ENCODE assay signal across 8 cellular contexts in the genomic region with DNA sequence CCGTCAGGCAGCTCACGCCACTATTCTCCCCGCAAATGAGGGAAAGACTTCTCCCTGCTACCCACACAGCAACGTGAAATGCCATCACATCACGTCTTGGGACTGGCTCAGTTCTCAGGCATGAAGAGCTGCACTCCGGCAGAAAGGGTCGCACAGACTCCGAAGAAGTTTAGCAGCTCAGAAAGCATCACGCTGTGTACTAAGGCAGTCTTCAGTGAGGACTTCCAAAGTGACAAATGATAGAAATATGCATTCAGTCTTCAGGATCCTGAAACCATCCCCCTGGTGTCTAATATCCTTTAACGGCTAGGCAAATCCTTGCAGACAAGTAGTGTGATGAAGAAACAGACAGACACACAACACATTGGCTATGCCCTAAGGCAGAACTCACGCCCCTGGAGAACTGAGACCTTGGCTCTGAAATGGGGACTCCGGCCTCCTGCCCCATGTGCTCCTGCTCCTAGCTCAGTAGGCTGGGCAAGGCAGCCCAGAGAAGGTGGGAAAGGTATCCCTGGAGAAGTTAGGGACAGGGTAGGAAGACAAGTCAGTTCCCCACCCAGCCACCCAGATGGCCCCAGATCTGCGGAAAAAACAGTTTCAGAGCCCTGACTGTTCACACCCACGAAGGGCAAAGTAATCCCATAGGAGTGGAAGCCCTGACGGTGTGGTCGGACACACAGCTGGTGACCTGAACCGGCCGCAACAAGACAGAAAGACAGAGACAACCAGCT. TPM values are rescaled to one million over a fixed set of nuclear protein-coding genes. Genes with fewer than 3 reads are reported as not detected.
A peak's percentile ranks its signal among the peaks of the same experiment; 100 is the strongest.
DNase-seq lines count a peak whose midpoint lies in the region; ATAC-seq and TF ChIP-seq lines count a peak whose summit lies in the region.

No MANE protein-coding gene starts in this region.

- ATAC-seq in GM18520 (IDR thresholded peaks at IDR 0.05; ENCODE audit: unreplicated experiment) = no peak

- H3K79me2 ChIP-seq in OCI-LY7 (ENCODE audit: insufficient read depth, low read depth, low read length) = peaks cover 60% of the 10 kb centered on the region

- H3K36me3 ChIP-seq in OCI-LY7 (ENCODE audit: insufficient read depth, low read length) = peaks cover 25% of the 10 kb centered on the region; the same call in 1 of the 2 replicates
- no peaks in the 10 kb centered on the region for H3K36me3 ChIP-seq in prostate gland

- H3K27ac ChIP-seq in OCI-LY7 (ENCODE audit: low read depth, low read length, poor library complexity, severe bottlenecking) (peak overlapping the region; percentile 70), prostate gland (peak overlapping the region; percentile 77 to 82)

- H3K9me2 ChIP-seq in OCI-LY7 (ENCODE audit: insufficient read depth, low read length) = no peaks in the 10 kb centered on the region

- H3K4me3 ChIP-seq in OCI-LY7 (ENCODE audit: low read depth, low read length, poor library complexity, severe bottlenecking) (peak overlapping the region; percentile 94), fibroblast of pulmonary artery (replicated peaks; ENCODE audit: low read depth, low read length) (peak overlapping the region; percentile 41), prostate gland (peak overlapping the region; percentile 50 to 62)

- DNase-seq in EL (peak; percentile 87), OCI-LY7 (ENCODE audit: low spot score) (peak; percentile 41), fibroblast of pulmonary artery (ENCODE audit: low read depth) (peak; percentile 28), prostate gland (ENCODE audit: low spot score) (no peak), ecto neural progenitor cell (ENCODE audit: low spot score) (no peak), LoVo (ENCODE audit: low spot score) (no peak), posterior cingulate gyrus (no peak)

- peak overlapping the region; percentile 95 for H3K4me2 ChIP-seq in OCI-LY7 (ENCODE audit: low read length)

- no peak for TF ChIP-seq POLR2A in prostate gland (IDR thresholded peaks at IDR 0.05)

- TSS peak; percentile 82 for BruUV-seq in OCI-LY7 (replicated peaks; lab: Mats Ljungman, UMichigan)

- H4K20me1 ChIP-seq in OCI-LY7 (ENCODE audit: insufficient read depth, low read length) = peaks cover 10% of the 10 kb centered on the region; the same call in 1 of the 2 replicates

- H3K9me3 ChIP-seq in OCI-LY7 (ENCODE audit: low read length) (no peaks in the 10 kb centered on the region), prostate gland (no peaks in the 10 kb centered on the region)

- POLR2A ChIA-PET in OCI-LY7 (lab: Charles Lee) = interaction anchor here (1.0 to 3.5 kb wide), 6 partner anchors 19 to 191 kb away, joined by 3 to 16 read pairs (median 4); no protein-coding TSS in a partner anchor

- CTCF ChIA-PET in OCI-LY7 (lab: Charles Lee; ENCODE audit: unreplicated experiment) = interaction anchor here (0.6 to 1.6 kb wide), 5 partner anchors 9 to 258 kb away, joined by 3 to 4 read pairs (median 4); no protein-coding TSS in a partner anchor

- no peaks in the 10 kb centered on the region for H3K27me3 ChIP-seq in prostate gland (replicated peaks; ENCODE audit: insufficient read depth)

- no peak overlapping the region for H2AFZ ChIP-seq in OCI-LY7 (ENCODE audit: low read length)

- TF ChIP-seq CTCF in OCI-LY7 (conservative IDR thresholded peaks at IDR 0.05; ENCODE audit: low read length) = no peak
- no peak for TF ChIP-seq CTCF in fibroblast of pulmonary artery (IDR thresholded peaks at IDR 0.05; ENCODE audit: low read length, missing control alignments)
- TF ChIP-seq CTCF in prostate gland (IDR thresholded peaks at IDR 0.05) = no peak

- WGBS in prostate gland = 32% methylated on average over 18 of the region's 18 CpGs

- intact Hi-C loops in OCI-LY7 (cut with micrococcal nuclease; ENCODE audit: unreplicated experiment) = loop anchor here (2.0 kb wide), 1 partner anchor 100 kb away; no protein-coding TSS in a partner anchor
- intact Hi-C loops in prostate gland (cut with DNase I) = loop anchor here (5.0 to 10.0 kb wide), 6 partner anchors 57 to 604 kb away; no protein-coding TSS in a partner anchor
- intact Hi-C loops in posterior cingulate gyrus (cut with DNase I) = loop anchor here (5.0 kb wide), 1 partner anchor 52 kb away; no protein-coding TSS in a partner anchor

- H3K4me1 ChIP-seq in OCI-LY7 (ENCODE audit: insufficient read depth, low read length, poor library complexity, severe bottlenecking) (peaks cover 48% of the 10 kb centered on the region), prostate gland (replicated peaks) (no peaks in the 10 kb centered on the region)

RNA-seq across cellular contexts. Expression of a gene that starts 1.6 kb away (rescaled TPM):
- 22.7 and 36.3 TPM in 2 replicates for total RNA-seq in OCI-LY7 (2014; rRNA removed; shearing (Covaris generic))
- total RNA-seq in OCI-LY7 (2022) (42.1 and 50.0 TPM in 2 replicates), prostate gland (10 to 100 TPM in 1 of 2 donors, 1 to 10 TPM in 1; 5.1 to 19.3 TPM)

Comparison
In these comparisons a context has a peak if more than half of its experiments do, and no peak if none do; other contexts are left out.
1. DNase-seq: peak in EL (single experiment), OCI-LY7 (single experiment) and fibroblast of pulmonary artery (single experiment); none in prostate gland (single experiment), ecto neural progenitor cell (single experiment), LoVo (single experiment) and posterior cingulate gyrus (0 of 10).
2. H3K4me3 ChIP-seq: peak in every context shown above with its lines; median percentile 94 in OCI-LY7; 56 in prostate gland; 41 in fibroblast of pulmonary artery.